9 cellular contexts compared by ENCODE assay signal in genomic region chr11:62882428-62882742, GRCh38. TPM values are rescaled to one million over a fixed set of nuclear protein-coding genes. Genes with fewer than 3 reads are reported as not detected.
DNase-seq lines count a peak whose midpoint lies in the region; ATAC-seq and TF ChIP-seq lines count a peak whose summit lies in the region.
"Had no signal": no experiment of that assay in that cellular context is flagged by ENCODE, and none has a peak within 500 bp of the region (broad histone marks: within the 10 kb centered on the region; RNA-seq: fewer than 3 reads in every experiment).

No MANE protein-coding gene starts in this region.

- H3K36me3 Mint-ChIP-seq in activated naive CD8-positive, alpha-beta T cell, result peaks cover 28% of the 10 kb centered on the region
- peaks cover 22 to 38% (median 27%) of the 10 kb centered on the region in 3 donors for H3K36me3 Mint-ChIP-seq in immature natural killer cell

- peaks cover 42 to 53% (median 49%) of the 10 kb centered on the region in 4 donors for H3K36me3 ChIP-seq in stomach

- 11 to 31% (median 18%) methylated on average over 6 of the region's 6 CpGs for WGBS in stomach, 5 donors

- peak overlapping the region; percentile 100 for H3K4me3 Mint-ChIP-seq in activated naive CD8-positive, alpha-beta T cell
- peak overlapping the region; percentile 100 for H3K4me3 Mint-ChIP-seq in immature natural killer cell

- peaks cover 44% of the 10 kb centered on the region for H3K4me1 Mint-ChIP-seq in activated naive CD8-positive, alpha-beta T cell (ENCODE audit: low read depth)
- H3K4me1 Mint-ChIP-seq in immature natural killer cell, result peaks cover 47 to 60% of the 10 kb centered on the region in 2 donors

- TF ChIP-seq POLR2A in stomach (IDR thresholded peaks at IDR 0.05), result no peak

- no peak for TF ChIP-seq CTCF in stomach (IDR thresholded peaks at IDR 0.05)

- H3K4me3 ChIP-seq in Jurkat, Clone E6-1 (ENCODE audit: low read length), result peak overlapping the region; percentile 96
- peak overlapping the region; percentile 79 to 96 (median 91) for H3K4me3 ChIP-seq in stomach

- no peaks in the 10 kb centered on the region for H3K9me3 ChIP-seq in stomach

- no peak for TF ChIP-seq EP300 in stomach (IDR thresholded peaks at IDR 0.05)

- H3K27me3 Mint-ChIP-seq in activated naive CD8-positive, alpha-beta T cell, result no peaks in the 10 kb centered on the region
- peaks cover 7 to 9% (median 8%) of the 10 kb centered on the region in 3 donors for H3K27me3 Mint-ChIP-seq in immature natural killer cell (ENCODE audit: low read depth in 3 of 3)

- peaks cover 43 to 84% (median 73%) of the 10 kb centered on the region in 4 donors for H3K4me1 ChIP-seq in stomach

- peak overlapping the region; percentile 100 for H3K27ac Mint-ChIP-seq in activated naive CD8-positive, alpha-beta T cell
- peak overlapping the region; percentile 95 to 100 (median 99) for H3K27ac Mint-ChIP-seq in immature natural killer cell

- no peak for DNase-seq in Jurkat, Clone E6-1 (ENCODE audit: low read depth, low spot score)
- DNase-seq in immature natural killer cell (no peak), stomach (no peak), NK-92 (lab: John Stamatoyannopoulos, UW; ENCODE audit: unreplicated experiment) (no peak), AG08396 (ENCODE audit: low spot score) (no peak), NCI-H146 treated with DMSO at 0.1 percent for 48 hours (lab: John Stamatoyannopoulos, UW; ENCODE audit: unreplicated experiment) (no peak)

- H3K9me3 Mint-ChIP-seq in activated naive CD8-positive, alpha-beta T cell (ENCODE audit: low read depth), result no peaks in the 10 kb centered on the region
- H3K9me3 Mint-ChIP-seq in immature natural killer cell, result no peaks in the 10 kb centered on the region

- ATAC-seq in GM19467 (IDR thresholded peaks at IDR 0.05; ENCODE audit: unreplicated experiment), result no peak

- peak overlapping the region; percentile 48 to 100 (median 99) for H3K27ac ChIP-seq in stomach

- no peaks in the 10 kb centered on the region for H3K27me3 ChIP-seq in stomach

- intact Hi-C loops in stomach (cut with DNase I; ENCODE audit: low total_unique reads), result no loop called here

RNA-seq across cellular contexts. Expression of gene SLC3A2, which starts 1.7 kb away (rescaled TPM):
- 237 TPM for polyA plus RNA-seq in Jurkat, Clone E6-1 (2012; ENCODE audit: insufficient read depth, insufficient read length)
- polyA plus RNA-seq in immature natural killer cell, result 100 to 1,000 TPM; 134 to 162 (median 156) TPM
- total RNA-seq in stomach, result 100 to 1,000 TPM in 4 of 5 donors, 10 to 100 TPM in 1; 70.7 to 255 (median 141) TPM
- 100 to 1,000 TPM in 1 of 3 donors, 10 to 100 TPM in 2; 36.0 to 176 (median 51.6) TPM for polyA plus RNA-seq in stomach

RNA-seq across cellular contexts. Expression of gene CHRM1, which starts 38.8 kb away (rescaled TPM):
- not detected for polyA plus RNA-seq in Jurkat, Clone E6-1 (2012; ENCODE audit: insufficient read depth, insufficient read length)
- polyA plus RNA-seq in immature natural killer cell (not detected), stomach (under 1 TPM in 2 of 3 donors, not detected in 1; 0.12 to 0.48 TPM)
- total RNA-seq in stomach, result 10 to 100 TPM in 1 of 5 donors, 1 to 10 TPM in 2, under 1 TPM in 1, not detected in 1; 0.73 to 19.4 (median 6.6) TPM
- total RNA-seq: activated CD8-positive, alpha-beta memory T cell treated with anti-CD3 and anti-CD28 coated beads for 36 hours had no signal

RNA-seq across cellular contexts. Expression of gene WDR74, which starts 43.0 kb away (rescaled TPM):
- 64.3 TPM for polyA plus RNA-seq in Jurkat, Clone E6-1 (2012; ENCODE audit: insufficient read depth, insufficient read length)
- polyA plus RNA-seq in immature natural killer cell (10 to 100 TPM; 28.8 to 39.0 (median 31.9) TPM), stomach (10 to 100 TPM; 47.2 to 67.9 (median 48.8) TPM)
- 10 to 100 TPM; 27.7 to 57.6 (median 41.2) TPM for total RNA-seq in stomach

RNA-seq across cellular contexts. Expression of gene TEX54, which starts 49.7 kb away (rescaled TPM):
- polyA plus RNA-seq in Jurkat, Clone E6-1 (2012; ENCODE audit: insufficient read depth, insufficient read length), result not detected
- 1 to 10 TPM in 2 of 3 donors, not detected in 1; 2.0 to 3.1 TPM for polyA plus RNA-seq in immature natural killer cell
- total RNA-seq in stomach, result not detected
- not detected for polyA plus RNA-seq in stomach

RNA-seq across cellular contexts. Expression of gene STX5, which starts 50.5 kb away (rescaled TPM):
- 32.9 TPM for polyA plus RNA-seq in Jurkat, Clone E6-1 (2012; ENCODE audit: insufficient read depth, insufficient read length)
- polyA plus RNA-seq in immature natural killer cell (10 to 100 TPM; 46.9 to 47.7 (median 47.6) TPM), stomach (10 to 100 TPM; 21.7 to 44.6 (median 29.3) TPM)
- total RNA-seq in stomach, result 10 to 100 TPM in 4 of 5 donors, 1 to 10 TPM in 1; 8.2 to 48.1 (median 24.2) TPM
